15 cellular contexts compared by ENCODE assay signal in the genomic region with DNA sequence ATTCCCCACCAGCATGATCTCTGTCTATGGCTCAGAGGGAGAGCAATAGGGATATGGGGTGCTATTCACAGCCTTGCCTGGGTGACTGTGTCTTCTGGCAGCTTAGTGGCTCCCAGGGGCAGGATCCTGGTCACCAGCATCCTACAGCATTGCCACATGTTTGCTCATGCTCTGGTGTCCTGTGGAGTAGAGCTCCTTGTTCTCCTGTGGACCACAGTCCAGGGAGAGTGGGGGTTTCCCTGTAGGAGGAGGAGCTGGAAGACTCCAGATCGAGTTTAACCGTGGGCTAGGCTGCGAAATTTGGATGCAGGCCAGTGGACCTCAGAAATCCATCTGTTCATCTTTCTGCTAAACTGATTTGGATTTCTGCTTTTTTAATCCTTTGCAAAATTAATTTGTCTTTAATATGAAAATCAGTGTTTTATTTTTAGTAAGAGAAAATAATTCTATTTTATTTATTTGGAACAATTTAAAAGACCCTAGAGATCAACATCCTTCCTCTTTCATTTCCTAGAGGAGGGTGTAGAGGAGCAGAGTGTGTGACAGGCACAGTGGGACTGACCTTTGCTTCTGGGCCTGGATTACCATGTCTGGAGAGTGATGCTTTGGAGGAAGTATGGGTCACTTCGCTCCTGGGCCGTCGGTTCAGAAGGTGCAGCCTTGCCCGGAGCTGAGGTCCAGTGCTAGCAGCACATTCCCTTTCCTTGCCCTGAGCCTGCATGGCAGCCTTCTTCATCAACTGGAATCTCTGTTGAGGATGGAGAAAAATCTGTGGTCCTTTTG. TPM values are rescaled to one million over a fixed set of nuclear protein-coding genes. Genes with fewer than 3 reads are reported as not detected.
DNase-seq lines count a peak whose midpoint lies in the region; ATAC-seq and TF ChIP-seq lines count a peak whose summit lies in the region.
"Had no signal": no experiment of that assay in that cellular context is flagged by ENCODE, and none has a peak within 500 bp of the region (broad histone marks: within the 10 kb centered on the region; RNA-seq: fewer than 3 reads in every experiment).

No MANE protein-coding gene starts in this region.

- H3K4me1 ChIP-seq in subcutaneous abdominal adipose tissue (ENCODE audit: control insufficient read depth in 5 of 5, insufficient read depth in 5 of 5, low read length in 5 of 5), result peaks cover 4 to 69% (median 36%) of the 10 kb centered on the region in 5 donors
- H3K4me1 ChIP-seq: neural progenitor cell, SJSA1 had no signal

- H3K4me3 Mint-ChIP-seq in activated naive CD8-positive, alpha-beta T cell, result no peak overlapping the region
- no peak overlapping the region for H3K4me3 Mint-ChIP-seq in activated naive CD8-positive, alpha-beta T cell treated with anti-CD3 and anti-CD28 coated beads for 36 hours
- H3K4me3 Mint-ChIP-seq: activated naive CD8-positive, alpha-beta T cell treated with anti-CD3 and anti-CD28 coated beads, Interleukin-2, amount 50 U/mL, for 24 hours; neural progenitor cell had no signal

- no peak overlapping the region for H3K4me3 ChIP-seq in coronary artery
- no peak overlapping the region for H3K4me3 ChIP-seq in subcutaneous abdominal adipose tissue (ENCODE audit: low read depth in 1 of 5, low read length in 5 of 5)
- H3K4me3 ChIP-seq: neural progenitor cell, SJSA1, uterus had no signal

- no peaks in the 10 kb centered on the region for H3K27me3 ChIP-seq in subcutaneous abdominal adipose tissue (ENCODE audit: control insufficient read depth in 5 of 5, insufficient read depth in 4 of 5, low read length in 5 of 5)
- H3K27me3 ChIP-seq: neural progenitor cell, SJSA1, uterus had no signal

- H3K4me1 Mint-ChIP-seq in activated naive CD8-positive, alpha-beta T cell (ENCODE audit: low read depth), result peaks cover 66% of the 10 kb centered on the region
- H3K4me1 Mint-ChIP-seq in activated naive CD8-positive, alpha-beta T cell treated with anti-CD3 and anti-CD28 coated beads for 36 hours, result peaks cover 68% of the 10 kb centered on the region

- no peak for DNase-seq in activated naive CD8-positive, alpha-beta T cell treated with anti-CD3 and anti-CD28 coated beads for 36 hours
- DNase-seq in NCI-H2171 (lab: John Stamatoyannopoulos, UW) (peak; percentile 52), coronary artery (ENCODE audit: low spot score) (no peak), midbrain (lab: John Stamatoyannopoulos, UW) (no peak)
- DNase-seq: activated CD4-positive, alpha-beta T cell treated with anti-CD3 and anti-CD28 coated beads, Interleukin-2, amount 50 U/mL, for 4 hours; activated naive CD8-positive, alpha-beta T cell treated with anti-CD3 and anti-CD28 coated beads, Interleukin-2, amount 50 U/mL, for 24 hours; activated T-cell treated with anti-CD3 and anti-CD28 coated beads, Interleukin-2, amount 50 U/mL, for 48 hours; mammary epithelial cell; uterus had no signal

- peak overlapping the region in 1 of 5 donors; percentile 7 for H3K9ac ChIP-seq in subcutaneous abdominal adipose tissue (ENCODE audit: low read length in 5 of 5)
- H3K9ac ChIP-seq: neural progenitor cell had no signal

- H3K36me3 ChIP-seq in subcutaneous abdominal adipose tissue (ENCODE audit: control insufficient read depth in 5 of 5, insufficient read depth in 5 of 5, low read length in 5 of 5), result no peaks in the 10 kb centered on the region
- H3K36me3 ChIP-seq: neural progenitor cell, uterus had no signal

- no peaks in the 10 kb centered on the region for H3K36me3 Mint-ChIP-seq in activated naive CD8-positive, alpha-beta T cell
- peaks cover 15% of the 10 kb centered on the region for H3K36me3 Mint-ChIP-seq in activated naive CD8-positive, alpha-beta T cell treated with anti-CD3 and anti-CD28 coated beads for 36 hours
- H3K36me3 Mint-ChIP-seq: neural progenitor cell had no signal

- ATAC-seq in GM21619 (IDR thresholded peaks at IDR 0.05; ENCODE audit: unreplicated experiment) (no peak), HG03442 (IDR thresholded peaks at IDR 0.05; ENCODE audit: unreplicated experiment) (no peak)
- ATAC-seq: activated naive CD8-positive, alpha-beta T cell treated with anti-CD3 and anti-CD28 coated beads, Interleukin-2, amount 50 U/mL, for 24 hours had no signal

- H3K27me3 Mint-ChIP-seq in activated naive CD8-positive, alpha-beta T cell, result no peaks in the 10 kb centered on the region
- H3K27me3 Mint-ChIP-seq in activated naive CD8-positive, alpha-beta T cell treated with anti-CD3 and anti-CD28 coated beads for 36 hours, result no peaks in the 10 kb centered on the region
- H3K27me3 Mint-ChIP-seq: activated naive CD8-positive, alpha-beta T cell treated with anti-CD3 and anti-CD28 coated beads, Interleukin-2, amount 50 U/mL, for 24 hours had no signal

- H3K27ac ChIP-seq in coronary artery (peak overlapping the region; percentile 14 to 61), subcutaneous abdominal adipose tissue (ENCODE audit: low read depth, low read length) (peak overlapping the region; percentile 27)
- H3K27ac ChIP-seq: neural progenitor cell, SJSA1 had no signal

- H3K9me3 Mint-ChIP-seq in activated naive CD8-positive, alpha-beta T cell (ENCODE audit: low read depth), result no peaks in the 10 kb centered on the region
- H3K9me3 Mint-ChIP-seq in activated naive CD8-positive, alpha-beta T cell treated with anti-CD3 and anti-CD28 coated beads for 36 hours, result no peaks in the 10 kb centered on the region
- H3K9me3 Mint-ChIP-seq: activated naive CD8-positive, alpha-beta T cell treated with anti-CD3 and anti-CD28 coated beads, Interleukin-2, amount 50 U/mL, for 24 hours; neural progenitor cell had no signal

- no peak for TF ChIP-seq CTCF in coronary artery (IDR thresholded peaks at IDR 0.05)

- no peaks in the 10 kb centered on the region for H3K9me3 ChIP-seq in subcutaneous abdominal adipose tissue (ENCODE audit: control insufficient read depth in 5 of 5, low read length in 5 of 5)
- H3K9me3 ChIP-seq: SJSA1, uterus had no signal

- peak overlapping the region; percentile 41 for H3K27ac Mint-ChIP-seq in activated naive CD8-positive, alpha-beta T cell
- no peak overlapping the region for H3K27ac Mint-ChIP-seq in activated naive CD8-positive, alpha-beta T cell treated with anti-CD3 and anti-CD28 coated beads for 36 hours
- H3K27ac Mint-ChIP-seq: activated naive CD8-positive, alpha-beta T cell treated with anti-CD3 and anti-CD28 coated beads, Interleukin-2, amount 50 U/mL, for 24 hours; neural progenitor cell had no signal

RNA-seq across cellular contexts. Expression of a gene that starts 17.4 kb away (rescaled TPM):
- total RNA-seq in activated naive CD8-positive, alpha-beta T cell treated with anti-CD3 and anti-CD28 coated beads for 36 hours, result 10 to 100 TPM; 39.6 to 41.9 TPM
